ENCODE assay signal across 15 cellular contexts in the genomic region with DNA sequence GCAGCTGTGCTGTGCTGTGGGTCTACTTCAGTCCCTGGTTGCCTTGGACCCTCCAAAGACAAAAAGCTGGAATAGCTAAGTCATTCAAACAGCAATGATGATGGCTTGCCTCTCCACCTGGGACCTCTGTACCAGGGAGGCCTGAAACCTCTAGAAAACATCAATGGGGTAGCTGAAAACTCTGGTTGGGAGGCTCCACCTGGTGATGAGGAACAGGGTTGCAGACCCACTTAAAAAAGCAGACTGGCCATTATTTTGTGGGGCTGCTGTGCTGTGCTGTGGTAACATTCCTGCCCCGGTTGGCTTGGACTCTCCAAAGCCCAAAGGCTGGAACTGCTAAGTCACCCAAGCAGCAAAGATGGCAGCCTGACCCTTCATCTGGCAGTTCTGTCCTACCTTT.
DNase-seq lines count a peak whose midpoint lies in the region; ATAC-seq and TF ChIP-seq lines count a peak whose summit lies in the region.
"Had no signal": no experiment of that assay in that cellular context is flagged by ENCODE, and none has a peak within 500 bp of the region (broad histone marks: within the 10 kb centered on the region; RNA-seq: fewer than 3 reads in every experiment).

No MANE protein-coding gene starts in this region.

- H3K79me2 ChIP-seq in GM23248 (ENCODE audit: insufficient read depth) = no peaks in the 10 kb centered on the region
- no peaks in the 10 kb centered on the region for H3K79me2 ChIP-seq in hepatocyte

- H3K9me2 ChIP-seq in GM23248 (ENCODE audit: insufficient read depth) (no peaks in the 10 kb centered on the region), hepatocyte (replicated peaks; ENCODE audit: insufficient read depth) (no peaks in the 10 kb centered on the region)

- H2AFZ ChIP-seq in GM23248 (no peak overlapping the region), hepatocyte (no peak overlapping the region)

- ATAC-seq in GM19035 (IDR thresholded peaks at IDR 0.05; ENCODE audit: unreplicated experiment) = no peak
- ATAC-seq: heart left ventricle, left colon had no signal

- no peaks in the 10 kb centered on the region for H3F3A ChIP-seq in GM23248 (ENCODE audit: insufficient read depth)

- H3K27me3 ChIP-seq in GM23248 (replicated peaks; ENCODE audit: insufficient read depth) (no peaks in the 10 kb centered on the region), SJCRH30 (no peaks in the 10 kb centered on the region), hepatocyte (no peaks in the 10 kb centered on the region)
- H3K27me3 ChIP-seq: heart left ventricle had no signal

- H3K4me1 ChIP-seq in GM23248 (ENCODE audit: insufficient read depth) (no peaks in the 10 kb centered on the region), SJCRH30 (no peaks in the 10 kb centered on the region), hepatocyte (ENCODE audit: insufficient read depth) (no peaks in the 10 kb centered on the region)
- H3K4me1 ChIP-seq: heart left ventricle had no signal

- no peaks in the 10 kb centered on the region for H3K36me3 ChIP-seq in GM23248 (ENCODE audit: low read depth)
- H3K36me3 ChIP-seq in SJCRH30 = no peaks in the 10 kb centered on the region
- no peaks in the 10 kb centered on the region for H3K36me3 ChIP-seq in hepatocyte (replicated peaks; ENCODE audit: insufficient read depth, low read depth)
- H3K36me3 ChIP-seq: heart left ventricle had no signal

- peak; percentile 18 for TF ChIP-seq CTCF in hepatocyte (IDR thresholded peaks at IDR 0.05; ENCODE audit: poor library complexity)

- DNase-seq in ACHN (peak; percentile 6), GM23248 (peak; percentile 6), SJCRH30 (peak; percentile 5 to 33), hepatocyte (ENCODE audit: low spot score) (no peak), foreskin melanocyte (no peak), globus pallidus (ENCODE audit: low spot score) (no peak), cortex of kidney (lab: John Stamatoyannopoulos, UW) (no peak)
- DNase-seq: EL; heart left ventricle; KBM-7; left colon; NCI-H1694; NCI-H510A treated with DMSO at 0.1 percent for 48 hours; stimulated activated CD4-positive, alpha-beta T cell treated with anti-CD3 and anti-CD28 coated beads, Interleukin-1b, Interleukin-23, amount 100 ng/mL, for 48 hours had no signal

- no peaks in the 10 kb centered on the region for H4K20me1 ChIP-seq in GM23248 (ENCODE audit: insufficient read depth)
- no peaks in the 10 kb centered on the region for H4K20me1 ChIP-seq in hepatocyte (ENCODE audit: insufficient read depth, poor library complexity, severe bottlenecking)

- in situ Hi-C loops in ACHN (cut with HindIII; ENCODE audit: low pct_ligation_motif_present, low pct_unique_long_range_greater_than_20kb, low sequenced_read_pairs) (no loop called here), GM23248 (cut with MboI) (no loop called here)

- no peak overlapping the region for H3K4me3 ChIP-seq in GM23248
- no peak overlapping the region for H3K4me3 ChIP-seq in SJCRH30
- H3K4me3 ChIP-seq in hepatocyte = no peak overlapping the region
- H3K4me3 ChIP-seq: heart left ventricle had no signal

- WGBS in GM23248 (ENCODE audit: low coverage in 1 of 2, low lambda C conversion rate in 2 of 2, missing lambda C conversion rate in 2 of 2), 2 experiments = 44 to 50% methylated on average over 1 of the region's 1 CpG
- WGBS in hepatocyte (ENCODE audit: low lambda C conversion rate, missing lambda C conversion rate) = 56% methylated on average over 1 of the region's 1 CpG

- H3K9ac ChIP-seq in GM23248 = no peak overlapping the region

- no peak overlapping the region for H3K27ac ChIP-seq in GM23248
- H3K27ac ChIP-seq in SJCRH30 = no peak overlapping the region
- no peak overlapping the region for H3K27ac ChIP-seq in hepatocyte
- H3K27ac ChIP-seq: heart left ventricle had no signal

- H3K4me2 ChIP-seq in GM23248 (ENCODE audit: unreplicated experiment) = no peak overlapping the region
- H3K4me2 ChIP-seq in hepatocyte = no peak overlapping the region

- H3K9me3 ChIP-seq in GM23248 (ENCODE audit: low read depth) (no peaks in the 10 kb centered on the region), SJCRH30 (replicated peaks) (no peaks in the 10 kb centered on the region), hepatocyte (ENCODE audit: low read depth) (no peaks in the 10 kb centered on the region)

Comparison
In these comparisons a context has a peak if more than half of its experiments do, and no peak if none do; other contexts are left out.
1. DNase-seq: peak in ACHN (single experiment), GM23248 (single experiment) and SJCRH30 (2 of 2); none in hepatocyte (single experiment), foreskin melanocyte (single experiment), globus pallidus (single experiment) and cortex of kidney (single experiment).